In genomic region chr4:102620697-102621497, GRCh38 we compare ENCODE assay signal across 1 cellular context.
TF ChIP-seq lines count a peak whose summit lies in the region.

No MANE protein-coding gene starts in this region.

TF ChIP-seq in GM23338, 12 proteins besides CTCF, POLR2A, EP300 and RAD21 (continued from another document):
- no peak for TF ChIP-seq NANOG (IDR thresholded peaks at IDR 0.05; ENCODE audit: borderline replicate concordance)
- no peak for TF ChIP-seq CREB1 (CRISPR knock-in tag; IDR thresholded peaks at IDR 0.05; ENCODE audit: low read depth)
- no peak for TF ChIP-seq JUNB (IDR thresholded peaks at IDR 0.05; ENCODE audit: unreplicated experiment)
- no peak for TF ChIP-seq EZH2 (IDR thresholded peaks at IDR 0.05; ENCODE audit: low read depth, unreplicated experiment)
- no peak for TF ChIP-seq ZNF114 (CRISPR knock-in tag; IDR thresholded peaks at IDR 0.05)
- TF ChIP-seq POLR2AphosphoS5 (IDR thresholded peaks at IDR 0.05; ENCODE audit: low read depth): no peak
- TF ChIP-seq, protein P1, sequence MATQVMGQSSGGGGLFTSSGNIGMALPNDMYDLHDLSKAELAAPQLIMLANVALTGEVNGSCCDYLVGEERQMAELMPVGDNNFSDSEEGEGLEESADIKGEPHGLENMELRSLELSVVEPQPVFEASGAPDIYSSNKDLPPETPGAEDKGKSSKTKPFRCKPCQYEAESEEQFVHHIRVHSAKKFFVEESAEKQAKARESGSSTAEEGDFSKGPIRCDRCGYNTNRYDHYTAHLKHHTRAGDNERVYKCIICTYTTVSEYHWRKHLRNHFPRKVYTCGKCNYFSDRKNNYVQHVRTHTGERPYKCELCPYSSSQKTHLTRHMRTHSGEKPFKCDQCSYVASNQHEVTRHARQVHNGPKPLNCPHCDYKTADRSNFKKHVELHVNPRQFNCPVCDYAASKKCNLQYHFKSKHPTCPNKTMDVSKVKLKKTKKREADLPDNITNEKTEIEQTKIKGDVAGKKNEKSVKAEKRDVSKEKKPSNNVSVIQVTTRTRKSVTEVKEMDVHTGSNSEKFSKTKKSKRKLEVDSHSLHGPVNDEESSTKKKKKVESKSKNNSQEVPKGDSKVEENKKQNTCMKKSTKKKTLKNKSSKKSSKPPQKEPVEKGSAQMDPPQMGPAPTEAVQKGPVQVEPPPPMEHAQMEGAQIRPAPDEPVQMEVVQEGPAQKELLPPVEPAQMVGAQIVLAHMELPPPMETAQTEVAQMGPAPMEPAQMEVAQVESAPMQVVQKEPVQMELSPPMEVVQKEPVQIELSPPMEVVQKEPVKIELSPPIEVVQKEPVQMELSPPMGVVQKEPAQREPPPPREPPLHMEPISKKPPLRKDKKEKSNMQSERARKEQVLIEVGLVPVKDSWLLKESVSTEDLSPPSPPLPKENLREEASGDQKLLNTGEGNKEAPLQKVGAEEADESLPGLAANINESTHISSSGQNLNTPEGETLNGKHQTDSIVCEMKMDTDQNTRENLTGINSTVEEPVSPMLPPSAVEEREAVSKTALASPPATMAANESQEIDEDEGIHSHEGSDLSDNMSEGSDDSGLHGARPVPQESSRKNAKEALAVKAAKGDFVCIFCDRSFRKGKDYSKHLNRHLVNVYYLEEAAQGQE (IDR thresholded peaks at IDR 0.05; ENCODE audit: unreplicated experiment): no peak
- TF ChIP-seq STAT1 (IDR thresholded peaks at IDR 0.05; ENCODE audit: unreplicated experiment): no peak
- TF ChIP-seq ZNF331 (CRISPR knock-in tag; IDR thresholded peaks at IDR 0.05; ENCODE audit: low read depth): no peak
TF ChIP-seq in GM23338: peak in this region for 0.
